1 cellular context compared by ENCODE assay signal in genomic region chr11:68328374-68329091, GRCh38.
TF ChIP-seq lines count a peak whose summit lies in the region.

No MANE protein-coding gene starts in this region.

TF ChIP-seq in HepG2, 621 proteins besides CTCF, POLR2A, EP300 and RAD21 (continued from another document and continues in another):
- TF ChIP-seq ZNF646 (CRISPR knock-in tag; IDR thresholded peaks at IDR 0.05) (no peak), ZNF280D (CRISPR knock-in tag; IDR thresholded peaks at IDR 0.05) (0 out of 2 replicates have a peak, but pooled peaks have one; percentile 29), ARID5B (CRISPR knock-in tag; IDR thresholded peaks at IDR 0.05) (peak; percentile 64), ETS1 (CRISPR knock-in tag; IDR thresholded peaks at IDR 0.05) (no peak), ZNF740 (CRISPR knock-in tag; IDR thresholded peaks at IDR 0.05) (0 out of 2 replicates have a peak, but pooled peaks have one; percentile 52), PHF20 (CRISPR knock-in tag; IDR thresholded peaks at IDR 0.05) (no peak), RFX1 (IDR thresholded peaks at IDR 0.05) (no peak), ZFP62 (CRISPR knock-in tag; IDR thresholded peaks at IDR 0.05) (no peak), ZNF784 (CRISPR knock-in tag; IDR thresholded peaks at IDR 0.05; ENCODE audit: borderline replicate concordance) (no peak), IRX3 (CRISPR knock-in tag; IDR thresholded peaks at IDR 0.05; ENCODE audit: borderline replicate concordance, low read depth) (no peak), ZNF331 (CRISPR knock-in tag; IDR thresholded peaks at IDR 0.05) (peak; percentile 49; the same call in 1 of the 2 replicates), FIP1L1 (IDR thresholded peaks at IDR 0.05; ENCODE audit: borderline replicate concordance, insufficient read depth, low read depth, low read length) (no peak), ZNF430 (CRISPR knock-in tag; IDR thresholded peaks at IDR 0.05) (no peak), USF2 (IDR thresholded peaks at IDR 0.05; ENCODE audit: low read depth, low read length) (no peak), USF2 (CRISPR knock-in tag; IDR thresholded peaks at IDR 0.05; ENCODE audit: borderline replicate concordance) (no peak), ZBTB21 (CRISPR knock-in tag; IDR thresholded peaks at IDR 0.05) (no peak), ZNF558 (CRISPR knock-in tag; IDR thresholded peaks at IDR 0.05; ENCODE audit: borderline replicate concordance) (no peak), NRL (CRISPR knock-in tag; IDR thresholded peaks at IDR 0.05; ENCODE audit: borderline replicate concordance) (peak; percentile 67; the same call in 1 of the 2 replicates), E2F2 (CRISPR knock-in tag; IDR thresholded peaks at IDR 0.05; ENCODE audit: borderline replicate concordance) (no peak), GRHL1 (CRISPR knock-in tag; conservative IDR thresholded peaks at IDR 0.05) (no peak), FOXP1 (IDR thresholded peaks at IDR 0.05) (no peak), FOXP1 (CRISPR knock-in tag; IDR thresholded peaks at IDR 0.05) (no peak), MAFF (IDR thresholded peaks at IDR 0.05; ENCODE audit: low read depth, low read length) (no peak), CENPT (CRISPR knock-in tag; IDR thresholded peaks at IDR 0.05; ENCODE audit: low read depth) (no peak), ZNF546 (CRISPR knock-in tag; conservative IDR thresholded peaks at IDR 0.05) (0 out of 2 replicates have a peak, but pooled peaks have one; percentile 39), ZNF34 (CRISPR knock-in tag; IDR thresholded peaks at IDR 0.05; ENCODE audit: borderline replicate concordance) (no peak), ZMYM4 (CRISPR knock-in tag; IDR thresholded peaks at IDR 0.05) (no peak), ZNF772 (CRISPR knock-in tag; IDR thresholded peaks at IDR 0.05) (0 out of 2 replicates have a peak, but pooled peaks have one; percentile 43), ZNF256 (CRISPR knock-in tag; conservative IDR thresholded peaks at IDR 0.05) (no peak), TFAP4 (IDR thresholded peaks at IDR 0.05; ENCODE audit: borderline replicate concordance, low read depth) (peak; percentile 21; the same call in 1 of the 2 replicates), SRSF4 (IDR thresholded peaks at IDR 0.05; ENCODE audit: low read depth, low read length, poor library complexity, severe bottlenecking) (no peak)
